18 cellular contexts compared by ENCODE assay signal in the genomic region with DNA sequence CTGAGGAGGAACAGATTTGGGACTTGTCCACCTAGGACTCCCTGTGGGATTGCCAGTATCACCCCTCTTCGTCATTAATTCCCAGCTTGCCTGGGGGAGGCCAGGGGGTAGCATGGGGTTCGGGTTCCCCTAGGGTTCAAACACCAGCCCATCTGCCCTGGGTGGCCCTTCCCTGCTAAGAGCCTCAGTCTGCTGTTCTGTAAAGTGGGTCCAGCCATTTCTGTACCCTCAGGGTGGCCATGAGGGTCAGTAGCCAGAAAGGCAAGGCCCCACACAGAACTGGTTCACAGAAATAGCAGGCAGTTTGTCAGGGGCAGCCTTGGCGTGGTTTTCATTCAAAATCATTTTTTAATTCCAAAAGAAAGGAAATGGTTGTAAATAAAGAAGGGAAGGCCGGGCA.
"Had no signal": no experiment of that assay in that cellular context is flagged by ENCODE, and none has a peak within 500 bp of the region (broad histone marks: within the 10 kb centered on the region; RNA-seq: fewer than 3 reads in every experiment).

No MANE protein-coding gene starts in this region.

- H3K4me3 Mint-ChIP-seq: naive thymus-derived CD8-positive, alpha-beta T cell; neural crest cell; stimulated activated naive B cell treated with anti-CD40 and anti-IgM and Interleukin-4, amounts not matched to agents 10 μg/mL and 1 μg/mL and 100 μg/mL, for 72 hours; stimulated activated naive CD8-positive, alpha-beta T cell treated with anti-CD3 and anti-CD28 coated beads, Interleukin-15, amount 100 ng/mL, for 72 hours had no signal

- H3K9me3 Mint-ChIP-seq: naive thymus-derived CD8-positive, alpha-beta T cell; neural crest cell; stimulated activated naive CD8-positive, alpha-beta T cell treated with anti-CD3 and anti-CD28 coated beads, Interleukin-15, amount 100 ng/mL, for 72 hours had no signal

- H3K27me3 Mint-ChIP-seq: naive thymus-derived CD8-positive, alpha-beta T cell; stimulated activated naive B cell treated with anti-CD40 and anti-IgM and Interleukin-4, amounts not matched to agents 10 μg/mL and 1 μg/mL and 100 μg/mL, for 72 hours; stimulated activated naive CD8-positive, alpha-beta T cell treated with anti-CD3 and anti-CD28 coated beads, Interleukin-15, amount 100 ng/mL, for 72 hours had no signal

- H3K4me3 ChIP-seq: coronary artery, heart right ventricle, mucosa of descending colon, sigmoid colon, skin epidermis had no signal

- H3K27ac ChIP-seq: coronary artery, heart right ventricle, sigmoid colon had no signal

- DNase-seq: effector CD8-positive, alpha-beta T cell; heart right ventricle; hypothalamus; kidney glomerular epithelial cell; mammary epithelial cell; mucosa of descending colon; naive thymus-derived CD8-positive, alpha-beta T cell; sigmoid colon; stimulated activated CD4-positive, alpha-beta T cell treated with anti-CD3 and anti-CD28 coated beads, Interleukin-2, amount 100 ng/mL, for 24 hours; stimulated activated CD4-positive, alpha-beta T cell treated with anti-CD3 and anti-CD28 coated beads, Interleukin-4, amount 100 ng/mL, for 4 hours; stimulated activated naive B cell treated with anti-CD40 and anti-IgM and Interleukin-4, amounts not matched to agents 10 μg/mL and 1 μg/mL and 100 μg/mL, for 72 hours; stimulated activated naive CD8-positive, alpha-beta T cell treated with anti-CD3 and anti-CD28 coated beads, Interleukin-15, amount 100 ng/mL, for 72 hours; trophoblast cell had no signal

- ATAC-seq: esophagus mucosa; heart right ventricle; left lobe of liver; mucosa of descending colon; naive thymus-derived CD8-positive, alpha-beta T cell; stimulated activated naive B cell treated with anti-CD40 and anti-IgM and Interleukin-4, amounts not matched to agents 10 μg/mL and 1 μg/mL and 100 μg/mL, for 72 hours; stimulated activated naive CD8-positive, alpha-beta T cell treated with anti-CD3 and anti-CD28 coated beads, Interleukin-15, amount 100 ng/mL, for 72 hours had no signal

- H3K27me3 ChIP-seq: heart right ventricle, sigmoid colon had no signal

- H3K9me3 ChIP-seq: heart right ventricle, mucosa of descending colon, sigmoid colon had no signal

- H3K36me3 ChIP-seq: heart right ventricle, sigmoid colon had no signal

- H3K27ac Mint-ChIP-seq: stimulated activated naive B cell treated with anti-CD40 and anti-IgM and Interleukin-4, amounts not matched to agents 10 μg/mL and 1 μg/mL and 100 μg/mL, for 72 hours; stimulated activated naive CD8-positive, alpha-beta T cell treated with anti-CD3 and anti-CD28 coated beads, Interleukin-15, amount 100 ng/mL, for 72 hours had no signal

- H3K36me3 Mint-ChIP-seq: naive thymus-derived CD8-positive, alpha-beta T cell had no signal
